Comparison of ENCODE assay signal across 1 cellular context in the genomic region with DNA sequence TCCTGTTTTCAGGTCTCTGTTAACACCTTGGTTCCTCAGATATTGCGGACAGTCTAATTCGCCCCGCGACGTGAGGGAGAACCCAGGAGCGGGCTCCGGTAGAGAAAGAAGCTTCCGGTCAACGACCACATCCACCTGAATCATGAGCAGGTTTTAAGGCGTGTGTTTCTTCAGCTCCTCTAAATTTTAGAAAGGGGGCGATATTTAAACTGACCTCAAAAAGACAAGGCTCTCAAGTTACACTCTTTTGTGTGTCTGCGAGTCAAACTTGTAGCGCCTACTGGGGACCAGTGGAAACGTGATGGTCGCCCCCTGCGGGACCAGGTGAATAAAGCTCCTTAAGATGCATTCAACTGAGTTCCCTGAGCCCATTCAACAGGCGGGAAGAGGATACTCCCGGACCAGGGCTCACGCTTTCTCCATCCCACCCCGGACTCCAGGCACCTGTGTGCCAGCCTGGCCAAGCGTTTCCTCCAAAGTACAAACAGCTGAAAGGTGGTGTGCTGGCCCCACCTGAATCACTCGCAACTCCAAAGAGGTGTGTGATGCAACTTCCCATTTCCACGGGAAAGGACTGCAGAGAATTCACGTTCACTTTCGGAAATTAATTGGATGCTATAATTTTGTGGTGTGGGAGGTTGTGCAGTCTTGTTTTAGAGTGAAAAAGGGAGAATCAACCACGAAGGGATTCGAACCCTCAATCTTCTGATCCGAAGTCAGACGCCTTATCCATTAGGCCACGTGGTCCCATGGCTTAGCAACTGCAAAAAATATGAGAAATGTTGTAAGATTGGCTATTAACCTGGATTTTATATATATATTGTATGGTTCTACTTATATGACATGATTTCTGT.
TF ChIP-seq lines count a peak whose summit lies in the region.

No MANE protein-coding gene starts in this region.

TF ChIP-seq in K562, 482 proteins besides CTCF, POLR2A, EP300 and RAD21 (continued from another document and continues in another):
- TF ChIP-seq THAP12 (CRISPR knock-in tag; IDR thresholded peaks at IDR 0.05) (no peak), HNRNPUL1 (IDR thresholded peaks at IDR 0.05; ENCODE audit: low read length) (no peak), ILK (tag; IDR thresholded peaks at IDR 0.05; ENCODE audit: borderline replicate concordance, low read depth) (no peak), ZNF717 (CRISPR knock-in tag; IDR thresholded peaks at IDR 0.05) (no peak), RCOR1 (IDR thresholded peaks at IDR 0.05; ENCODE audit: borderline replicate concordance in 1 of 2, low read depth in 2 of 2, low read length in 2 of 2) (peak; percentile 49 to 91; a peak in 3 of 4 replicates), CHCHD3 (CRISPR knock-in tag; IDR thresholded peaks at IDR 0.05) (no peak), HDGF (IDR thresholded peaks at IDR 0.05) (no peak), SRSF1 (IDR thresholded peaks at IDR 0.05; ENCODE audit: low read depth, low read length) (no peak), ZFX (CRISPR knock-in tag; IDR thresholded peaks at IDR 0.05) (peak; percentile 49; the same call in 1 of the 2 replicates), UBTF (IDR thresholded peaks at IDR 0.05; ENCODE audit: borderline replicate concordance in 1 of 2, low read depth in 2 of 2, low read length in 2 of 2) (peak in 1 of 2 experiments; percentile 2; a peak in 1 of 4 replicates), NCOR1 (IDR thresholded peaks at IDR 0.05) (peak; percentile 17; the same call in 1 of the 2 replicates), CBX8 (IDR thresholded peaks at IDR 0.05; ENCODE audit: borderline replicate concordance, extremely low read depth, low read depth, low read length, poor library complexity, severe bottlenecking) (no peak), PRMT5 (CRISPR knock-in tag; IDR thresholded peaks at IDR 0.05) (no peak), PTRF (tag; IDR thresholded peaks at IDR 0.05) (no peak), HES1 (IDR thresholded peaks at IDR 0.05; ENCODE audit: low read depth) (peak; percentile 35; the same call in 1 of the 2 replicates), MEF2D (tag; conservative IDR thresholded peaks at IDR 0.05; ENCODE audit: low read depth) (peak; percentile 79), NCOA6 (IDR thresholded peaks at IDR 0.05) (no peak), CBX5 (IDR thresholded peaks at IDR 0.05; ENCODE audit: borderline replicate concordance, low read depth) (0 out of 2 replicates have a peak, but pooled peaks have one; percentile 63), ZFP36 (IDR thresholded peaks at IDR 0.05; ENCODE audit: low read depth, low read length, partially characterized antibody) (peak; percentile 36), TAL1 (IDR thresholded peaks at IDR 0.05) (0 out of 2 replicates have a peak, but pooled peaks have one; percentile 11), CGGBP1 (CRISPR knock-in tag; IDR thresholded peaks at IDR 0.05) (no peak), ZNF57 (CRISPR knock-in tag; IDR thresholded peaks at IDR 0.05) (no peak), KAT7 (CRISPR knock-in tag; IDR thresholded peaks at IDR 0.05; ENCODE audit: borderline replicate concordance) (no peak; the same call in 1 of the 2 replicates), ZNF277 (CRISPR knock-in tag; IDR thresholded peaks at IDR 0.05; ENCODE audit: borderline replicate concordance) (no peak), ZNF318 (IDR thresholded peaks at IDR 0.05; ENCODE audit: borderline replicate concordance in 1 of 2, low read depth in 1 of 2) (peak; percentile 84 to 87; a peak in 3 of 4 replicates), ZNF217 (CRISPR knock-in tag; IDR thresholded peaks at IDR 0.05) (no peak), SIRT6 (IDR thresholded peaks at IDR 0.05; ENCODE audit: low read depth, low read length) (no peak), ATF1 (CRISPR knock-in tag; IDR thresholded peaks at IDR 0.05) (no peak), ATF1 (tag; IDR thresholded peaks at IDR 0.05) (peak; percentile 90)
- TF ChIP-seq, protein P1, sequence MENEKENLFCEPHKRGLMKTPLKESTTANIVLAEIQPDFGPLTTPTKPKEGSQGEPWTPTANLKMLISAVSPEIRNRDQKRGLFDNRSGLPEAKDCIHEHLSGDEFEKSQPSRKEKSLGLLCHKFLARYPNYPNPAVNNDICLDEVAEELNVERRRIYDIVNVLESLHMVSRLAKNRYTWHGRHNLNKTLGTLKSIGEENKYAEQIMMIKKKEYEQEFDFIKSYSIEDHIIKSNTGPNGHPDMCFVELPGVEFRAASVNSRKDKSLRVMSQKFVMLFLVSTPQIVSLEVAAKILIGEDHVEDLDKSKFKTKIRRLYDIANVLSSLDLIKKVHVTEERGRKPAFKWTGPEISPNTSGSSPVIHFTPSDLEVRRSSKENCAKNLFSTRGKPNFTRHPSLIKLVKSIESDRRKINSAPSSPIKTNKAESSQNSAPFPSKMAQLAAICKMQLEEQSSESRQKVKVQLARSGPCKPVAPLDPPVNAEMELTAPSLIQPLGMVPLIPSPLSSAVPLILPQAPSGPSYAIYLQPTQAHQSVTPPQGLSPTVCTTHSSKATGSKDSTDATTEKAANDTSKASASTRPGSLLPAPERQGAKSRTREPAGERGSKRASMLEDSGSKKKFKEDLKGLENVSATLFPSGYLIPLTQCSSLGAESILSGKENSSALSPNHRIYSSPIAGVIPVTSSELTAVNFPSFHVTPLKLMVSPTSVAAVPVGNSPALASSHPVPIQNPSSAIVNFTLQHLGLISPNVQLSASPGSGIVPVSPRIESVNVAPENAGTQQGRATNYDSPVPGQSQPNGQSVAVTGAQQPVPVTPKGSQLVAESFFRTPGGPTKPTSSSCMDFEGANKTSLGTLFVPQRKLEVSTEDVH (IDR thresholded peaks at IDR 0.05; ENCODE audit: low read depth, partially characterized antibody), result peak; percentile 75
- TF ChIP-seq, protein P2, sequence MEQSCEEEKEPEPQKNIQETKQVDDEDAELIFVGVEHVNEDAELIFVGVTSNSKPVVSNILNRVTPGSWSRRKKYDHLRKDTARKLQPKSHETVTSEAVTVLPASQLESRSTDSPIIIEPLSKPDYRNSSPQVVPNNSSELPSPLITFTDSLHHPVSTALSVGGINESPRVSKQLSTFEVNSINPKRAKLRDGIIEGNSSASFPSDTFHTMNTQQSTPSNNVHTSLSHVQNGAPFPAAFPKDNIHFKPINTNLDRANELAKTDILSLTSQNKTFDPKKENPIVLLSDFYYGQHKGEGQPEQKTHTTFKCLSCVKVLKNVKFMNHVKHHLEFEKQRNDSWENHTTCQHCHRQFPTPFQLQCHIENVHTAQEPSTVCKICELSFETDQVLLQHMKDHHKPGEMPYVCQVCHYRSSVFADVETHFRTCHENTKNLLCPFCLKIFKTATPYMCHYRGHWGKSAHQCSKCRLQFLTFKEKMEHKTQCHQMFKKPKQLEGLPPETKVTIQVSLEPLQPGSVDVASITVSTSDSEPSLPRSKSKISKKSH (CRISPR knock-in tag; IDR thresholded peaks at IDR 0.05), result no peak
- TF ChIP-seq, protein P3, sequence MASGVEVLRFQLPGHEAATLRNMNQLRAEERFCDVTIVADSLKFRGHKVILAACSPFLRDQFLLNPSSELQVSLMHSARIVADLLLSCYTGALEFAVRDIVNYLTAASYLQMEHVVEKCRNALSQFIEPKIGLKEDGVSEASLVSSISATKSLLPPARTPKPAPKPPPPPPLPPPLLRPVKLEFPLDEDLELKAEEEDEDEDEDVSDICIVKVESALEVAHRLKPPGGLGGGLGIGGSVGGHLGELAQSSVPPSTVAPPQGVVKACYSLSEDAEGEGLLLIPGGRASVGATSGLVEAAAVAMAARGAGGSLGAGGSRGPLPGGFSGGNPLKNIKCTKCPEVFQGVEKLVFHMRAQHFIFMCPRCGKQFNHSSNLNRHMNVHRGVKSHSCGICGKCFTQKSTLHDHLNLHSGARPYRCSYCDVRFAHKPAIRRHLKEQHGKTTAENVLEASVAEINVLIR (CRISPR knock-in tag; IDR thresholded peaks at IDR 0.05), result no peak
